ENCODE assay signal across 8 cellular contexts in the genomic region with DNA sequence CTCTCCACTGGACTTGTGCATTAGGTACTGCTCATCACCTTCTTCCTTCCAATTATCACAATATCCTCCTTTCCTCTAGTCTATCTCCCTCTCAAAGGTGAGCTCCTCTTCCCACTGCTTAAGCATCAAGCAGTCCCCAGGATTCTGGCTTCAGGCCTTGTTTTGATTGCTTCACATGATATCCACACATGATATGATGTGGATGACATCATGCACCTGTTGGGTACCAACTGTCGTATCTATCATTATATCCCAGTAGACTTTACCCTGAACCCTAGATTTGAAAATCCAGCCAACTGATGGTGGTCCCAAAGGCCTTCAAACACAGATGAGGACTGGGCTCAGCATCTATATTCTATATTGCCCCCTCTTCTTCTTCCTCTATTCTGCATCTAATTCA.
"Had no signal": no experiment of that assay in that cellular context is flagged by ENCODE, and none has a peak within 500 bp of the region (broad histone marks: within the 10 kb centered on the region; RNA-seq: fewer than 3 reads in every experiment).

No MANE protein-coding gene starts in this region.

- ATAC-seq: GM12878 had no signal

- H3K4me3 ChIP-seq: GM12878 had no signal

- DNase-seq: GDM1, GF-D8 had no signal

- FAIRE-seq: G401.6, GM12878, GM12891, GM12892, GM18507, GM19239 had no signal
